In genomic region chr11:102006835-102007566, GRCh38 we compare ENCODE assay signal across 1 cellular context.
TF ChIP-seq lines count a peak whose summit lies in the region.

No MANE protein-coding gene starts in this region.

TF ChIP-seq in HepG2, 621 proteins besides CTCF, POLR2A, EP300 and RAD21 (continues in another document):
- peak; percentile 91 for TF ChIP-seq ZNF609 (CRISPR knock-in tag; IDR thresholded peaks at IDR 0.05; ENCODE audit: borderline replicate concordance)
- no peak for TF ChIP-seq ARNT2 (CRISPR knock-in tag; IDR thresholded peaks at IDR 0.05; ENCODE audit: low read depth)
- TF ChIP-seq FOXA1 (IDR thresholded peaks at IDR 0.05), result 0 out of 2 replicates have a peak, but pooled peaks have one; percentile 22
- TF ChIP-seq FOXA1 (CRISPR knock-in tag; IDR thresholded peaks at IDR 0.05), result peak; percentile 79
- no peak for TF ChIP-seq ZNF292 (CRISPR knock-in tag; IDR thresholded peaks at IDR 0.05; ENCODE audit: borderline replicate concordance, low read depth)
- TF ChIP-seq ZNF710 (CRISPR knock-in tag; IDR thresholded peaks at IDR 0.05; ENCODE audit: borderline replicate concordance), result peak; percentile 80
- no peak for TF ChIP-seq CBX1 (IDR thresholded peaks at IDR 0.05; ENCODE audit: low read depth)
- TF ChIP-seq ZNF782 (CRISPR knock-in tag; IDR thresholded peaks at IDR 0.05; ENCODE audit: borderline replicate concordance), result no peak
- TF ChIP-seq RXRB (CRISPR knock-in tag; IDR thresholded peaks at IDR 0.05; ENCODE audit: borderline replicate concordance), result peak; percentile 65
- peak; percentile 79 for TF ChIP-seq ZMYM4 (CRISPR knock-in tag; IDR thresholded peaks at IDR 0.05)
- TF ChIP-seq TBP (CRISPR knock-in tag; IDR thresholded peaks at IDR 0.05), result no peak
- TF ChIP-seq ZBTB34 (CRISPR knock-in tag; IDR thresholded peaks at IDR 0.05), result peak; percentile 95
- TF ChIP-seq ADNP (CRISPR knock-in tag; IDR thresholded peaks at IDR 0.05), result peak; percentile 73; the same call in 1 of the 2 replicates
- TF ChIP-seq, protein P1, sequence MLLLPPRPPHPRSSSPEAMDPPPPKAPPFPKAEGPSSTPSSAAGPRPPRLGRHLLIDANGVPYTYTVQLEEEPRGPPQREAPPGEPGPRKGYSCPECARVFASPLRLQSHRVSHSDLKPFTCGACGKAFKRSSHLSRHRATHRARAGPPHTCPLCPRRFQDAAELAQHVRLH (CRISPR knock-in tag; IDR thresholded peaks at IDR 0.05; ENCODE audit: borderline replicate concordance, low read depth), result 0 out of 2 replicates have a peak, but pooled peaks have one; percentile 20
- TF ChIP-seq SKIL (CRISPR knock-in tag; IDR thresholded peaks at IDR 0.05; ENCODE audit: borderline replicate concordance), result peak; percentile 75
- TF ChIP-seq FOXK2 (IDR thresholded peaks at IDR 0.05), result no peak
- TF ChIP-seq ZNF766 (CRISPR knock-in tag; IDR thresholded peaks at IDR 0.05; ENCODE audit: borderline replicate concordance), result no peak
- TF ChIP-seq ISL2 (CRISPR knock-in tag; IDR thresholded peaks at IDR 0.05), result peak; percentile 94
- TF ChIP-seq TCF7 (IDR thresholded peaks at IDR 0.05; ENCODE audit: low read depth), result peak; percentile 75
- TF ChIP-seq FOXO1 (CRISPR knock-in tag; IDR thresholded peaks at IDR 0.05), result peak; percentile 70; the same call in 1 of the 2 replicates
- no peak for TF ChIP-seq ZBTB7B (CRISPR knock-in tag; IDR thresholded peaks at IDR 0.05)
- no peak for TF ChIP-seq NR1H2 (CRISPR knock-in tag; IDR thresholded peaks at IDR 0.05; ENCODE audit: borderline replicate concordance, low read depth)
- TF ChIP-seq UBTF (CRISPR knock-in tag; IDR thresholded peaks at IDR 0.05), result no peak
- TF ChIP-seq ISX (CRISPR knock-in tag; conservative IDR thresholded peaks at IDR 0.05), result no peak
- no peak for TF ChIP-seq NBN (conservative IDR thresholded peaks at IDR 0.05)
- peak; percentile 49; the same call in 1 of the 2 replicates for TF ChIP-seq GFI1 (CRISPR knock-in tag; IDR thresholded peaks at IDR 0.05; ENCODE audit: borderline replicate concordance)
- TF ChIP-seq ZNF337 (CRISPR knock-in tag; IDR thresholded peaks at IDR 0.05; ENCODE audit: borderline replicate concordance, low read depth), result no peak
- no peak for TF ChIP-seq ZNF256 (CRISPR knock-in tag; conservative IDR thresholded peaks at IDR 0.05)
- TF ChIP-seq ZNF547 (CRISPR knock-in tag; IDR thresholded peaks at IDR 0.05), result no peak
- peak; percentile 31 for TF ChIP-seq PHF5A (CRISPR knock-in tag; IDR thresholded peaks at IDR 0.05; ENCODE audit: low read depth, unreplicated experiment)
- TF ChIP-seq FOXP1 (IDR thresholded peaks at IDR 0.05), result no peak
- peak; percentile 88 for TF ChIP-seq FOXP1 (CRISPR knock-in tag; IDR thresholded peaks at IDR 0.05)
- peak; percentile 50 for TF ChIP-seq CREM (IDR thresholded peaks at IDR 0.05)
- no peak for TF ChIP-seq CREM (CRISPR knock-in tag; IDR thresholded peaks at IDR 0.05)
- no peak for TF ChIP-seq AHR (CRISPR knock-in tag; IDR thresholded peaks at IDR 0.05)
- no peak for TF ChIP-seq ZNF850 (CRISPR knock-in tag; conservative IDR thresholded peaks at IDR 0.05)
- peak; percentile 94; the same call in 1 of the 2 replicates for TF ChIP-seq ZNF460 (CRISPR knock-in tag; IDR thresholded peaks at IDR 0.05; ENCODE audit: borderline replicate concordance)
- TF ChIP-seq FOXA3 (CRISPR knock-in tag; IDR thresholded peaks at IDR 0.05), result peak; percentile 94
- TF ChIP-seq, protein P2, sequence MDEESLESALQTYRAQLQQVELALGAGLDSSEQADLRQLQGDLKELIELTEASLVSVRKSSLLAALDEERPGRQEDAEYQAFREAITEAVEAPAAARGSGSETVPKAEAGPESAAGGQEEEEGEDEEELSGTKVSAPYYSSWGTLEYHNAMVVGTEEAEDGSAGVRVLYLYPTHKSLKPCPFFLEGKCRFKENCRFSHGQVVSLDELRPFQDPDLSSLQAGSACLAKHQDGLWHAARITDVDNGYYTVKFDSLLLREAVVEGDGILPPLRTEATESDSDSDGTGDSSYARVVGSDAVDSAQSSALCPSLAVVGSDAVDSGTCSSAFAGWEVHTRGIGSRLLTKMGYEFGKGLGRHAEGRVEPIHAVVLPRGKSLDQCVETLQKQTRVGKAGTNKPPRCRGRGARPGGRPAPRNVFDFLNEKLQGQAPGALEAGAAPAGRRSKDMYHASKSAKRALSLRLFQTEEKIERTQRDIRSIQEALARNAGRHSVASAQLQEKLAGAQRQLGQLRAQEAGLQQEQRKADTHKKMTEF (CRISPR knock-in tag; IDR thresholded peaks at IDR 0.05), result peak; percentile 69
- TF ChIP-seq ZMYM3 (CRISPR knock-in tag; IDR thresholded peaks at IDR 0.05), result peak; percentile 82
- peak; percentile 60 for TF ChIP-seq MED1 (CRISPR knock-in tag; IDR thresholded peaks at IDR 0.05)
- TF ChIP-seq SATB2 (CRISPR knock-in tag; IDR thresholded peaks at IDR 0.05), result peak; percentile 97; the same call in 1 of the 2 replicates
- 0 out of 2 replicates have a peak, but pooled peaks have one; percentile 39 for TF ChIP-seq ATF7-NPFF (CRISPR knock-in tag; IDR thresholded peaks at IDR 0.05; ENCODE audit: low read depth)
- TF ChIP-seq HMG20B (CRISPR knock-in tag; conservative IDR thresholded peaks at IDR 0.05), result peak; percentile 63; the same call in 1 of the 2 replicates
- peak; percentile 85 for TF ChIP-seq HDAC2 (CRISPR knock-in tag; IDR thresholded peaks at IDR 0.05)
- TF ChIP-seq ZNF253 (CRISPR knock-in tag; IDR thresholded peaks at IDR 0.05; ENCODE audit: borderline replicate concordance), result no peak
- peak; percentile 68 for TF ChIP-seq ELF3 (CRISPR knock-in tag; IDR thresholded peaks at IDR 0.05)
- TF ChIP-seq JUND (CRISPR knock-in tag; IDR thresholded peaks at IDR 0.05), result no peak
- TF ChIP-seq, protein P3, sequence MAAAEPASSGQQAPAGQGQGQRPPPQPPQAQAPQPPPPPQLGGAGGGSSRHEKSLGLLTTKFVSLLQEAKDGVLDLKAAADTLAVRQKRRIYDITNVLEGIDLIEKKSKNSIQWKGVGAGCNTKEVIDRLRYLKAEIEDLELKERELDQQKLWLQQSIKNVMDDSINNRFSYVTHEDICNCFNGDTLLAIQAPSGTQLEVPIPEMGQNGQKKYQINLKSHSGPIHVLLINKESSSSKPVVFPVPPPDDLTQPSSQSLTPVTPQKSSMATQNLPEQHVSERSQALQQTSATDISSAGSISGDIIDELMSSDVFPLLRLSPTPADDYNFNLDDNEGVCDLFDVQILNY (CRISPR knock-in tag; conservative IDR thresholded peaks at IDR 0.05), result no peak
- peak; percentile 84 for TF ChIP-seq HMG20A (CRISPR knock-in tag; IDR thresholded peaks at IDR 0.05; ENCODE audit: borderline replicate concordance)
- 0 out of 2 replicates have a peak, but pooled peaks have one; percentile 50 for TF ChIP-seq KLF6 (CRISPR knock-in tag; IDR thresholded peaks at IDR 0.05)
- no peak for TF ChIP-seq MAFG (CRISPR knock-in tag; IDR thresholded peaks at IDR 0.05)
- TF ChIP-seq SIX4 (CRISPR knock-in tag; IDR thresholded peaks at IDR 0.05), result 0 out of 2 replicates have a peak, but pooled peaks have one; percentile 59
- no peak for TF ChIP-seq NR2F1 (CRISPR knock-in tag; IDR thresholded peaks at IDR 0.05)
- TF ChIP-seq, protein P4, sequence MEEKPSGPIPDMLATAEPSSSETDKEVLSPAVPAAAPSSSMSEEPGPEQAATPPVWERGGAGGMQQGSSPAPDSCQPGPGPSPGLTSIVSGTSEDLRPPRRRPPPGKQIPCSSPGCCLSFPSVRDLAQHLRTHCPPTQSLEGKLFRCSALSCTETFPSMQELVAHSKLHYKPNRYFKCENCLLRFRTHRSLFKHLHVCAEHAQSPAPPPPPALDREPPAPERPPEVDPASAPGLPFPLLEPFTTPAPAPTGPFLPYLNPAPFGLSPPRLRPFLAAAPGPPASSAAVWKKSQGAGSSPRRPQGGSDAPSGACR (CRISPR knock-in tag; IDR thresholded peaks at IDR 0.05), result no peak
- TF ChIP-seq FOXJ3 (CRISPR knock-in tag; IDR thresholded peaks at IDR 0.05; ENCODE audit: borderline replicate concordance), result peak; percentile 75; the same call in 1 of the 2 replicates
- no peak for TF ChIP-seq RFXANK (CRISPR knock-in tag; IDR thresholded peaks at IDR 0.05)
- TF ChIP-seq KLF9 (CRISPR knock-in tag; IDR thresholded peaks at IDR 0.05; ENCODE audit: low read depth), result no peak
- no peak for TF ChIP-seq ZNF224 (CRISPR knock-in tag; IDR thresholded peaks at IDR 0.05)
- no peak for TF ChIP-seq ZFX (CRISPR knock-in tag; IDR thresholded peaks at IDR 0.05; ENCODE audit: low read depth)
- TF ChIP-seq FOSL2 (CRISPR knock-in tag; IDR thresholded peaks at IDR 0.05), result peak; percentile 75
